ENCODE assay signal across 21 cellular contexts in the genomic region with DNA sequence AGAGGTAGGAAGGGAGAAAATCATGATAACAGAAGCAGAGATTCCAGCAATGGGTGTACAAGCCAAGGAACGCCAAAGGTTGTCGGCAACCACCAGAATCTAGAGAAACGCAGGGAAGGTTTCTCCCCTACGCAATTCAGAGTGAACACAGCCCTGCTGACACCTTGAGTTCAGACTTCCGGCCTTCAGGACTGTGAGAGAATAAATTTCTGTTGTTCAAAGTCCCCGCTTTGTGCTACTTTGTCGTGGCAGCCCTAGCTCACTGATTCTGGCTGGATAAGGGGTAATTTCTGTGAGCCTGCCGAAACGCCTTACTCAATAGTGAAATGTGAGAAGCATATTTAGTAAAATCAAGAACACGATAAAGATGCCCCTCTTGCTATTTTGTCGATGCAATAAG. TPM values are rescaled to one million over a fixed set of nuclear protein-coding genes. Genes with fewer than 3 reads are reported as not detected.
A peak's percentile ranks its signal among the peaks of the same experiment; 100 is the strongest.
DNase-seq lines count a peak whose midpoint lies in the region; ATAC-seq and TF ChIP-seq lines count a peak whose summit lies in the region.
"Had no signal": no experiment of that assay in that cellular context is flagged by ENCODE, and none has a peak within 500 bp of the region (broad histone marks: within the 10 kb centered on the region; RNA-seq: fewer than 3 reads in every experiment).

No MANE protein-coding gene starts in this region.

- peak; percentile 23 for DNase-seq in GM23338 (ENCODE audit: low spot score)
- peak; percentile 52 for DNase-seq in RPMI8226
- DNase-seq in sigmoid colon: peak; percentile 19
- no peak for DNase-seq in SJCRH30
- DNase-seq: C1 segment of cervical spinal cord; Calu3; CD4-positive, alpha-beta memory T cell; COR-L47; DMS53; DMS79 treated with DMSO at 0.1 percent for 48 hours; GF-D8; GOT3; HCEC 1CT had no signal

- 78 to 87% methylated on average over 11 of the region's 11 CpGs for WGBS in sigmoid colon, 2 donors

- H3K9me2 ChIP-seq in GM23338 (ENCODE audit: insufficient read depth): no peaks in the 10 kb centered on the region

- no peak overlapping the region for H3K4me3 Mint-ChIP-seq in GM23338
- no peak overlapping the region for H3K4me3 Mint-ChIP-seq in dendritic cell treated with granulocyte-macrophage colony-stimulating factor and Interleukin-4, amounts not matched to agents 40 ng/mL and 50 ng/mL, for 4 days

- TF ChIP-seq EP300 in sigmoid colon (IDR thresholded peaks at IDR 0.05): no peak

- H3K27me3 Mint-ChIP-seq in GM23338 (ENCODE audit: insufficient read depth, low read depth, poor library complexity): peaks cover under 1% of the 10 kb centered on the region
- H3K27me3 Mint-ChIP-seq in dendritic cell treated with granulocyte-macrophage colony-stimulating factor and Interleukin-4, amounts not matched to agents 40 ng/mL and 50 ng/mL, for 4 days: no peaks in the 10 kb centered on the region

- no peak for TF ChIP-seq POLR2A in sigmoid colon (IDR thresholded peaks at IDR 0.05)

- H3K4me1 ChIP-seq in GM23338 (ENCODE audit: insufficient read depth) (no peaks in the 10 kb centered on the region), sigmoid colon (no peaks in the 10 kb centered on the region), SJCRH30 (no peaks in the 10 kb centered on the region)

- no peaks in the 10 kb centered on the region for H3K79me2 ChIP-seq in GM23338 (replicated peaks; ENCODE audit: insufficient read depth)

- TF ChIP-seq CTCF in GM23338 (conservative IDR thresholded peaks at IDR 0.05; ENCODE audit: low read depth in 2 of 2) (no peak), sigmoid colon (IDR thresholded peaks at IDR 0.05) (no peak)

- no peaks in the 10 kb centered on the region for H3K36me3 Mint-ChIP-seq in GM23338 (ENCODE audit: low read depth)
- peaks cover 69% of the 10 kb centered on the region for H3K36me3 Mint-ChIP-seq in dendritic cell treated with granulocyte-macrophage colony-stimulating factor and Interleukin-4, amounts not matched to agents 40 ng/mL and 50 ng/mL, for 4 days (ENCODE audit: low read depth)
- H3K36me3 Mint-ChIP-seq: CD4-positive, alpha-beta memory T cell had no signal

- peaks cover 4% of the 10 kb centered on the region; the same call in 1 of the 3 replicates for H3K4me1 Mint-ChIP-seq in GM23338
- peaks cover 91% of the 10 kb centered on the region for H3K4me1 Mint-ChIP-seq in dendritic cell treated with granulocyte-macrophage colony-stimulating factor and Interleukin-4, amounts not matched to agents 40 ng/mL and 50 ng/mL, for 4 days (ENCODE audit: low read depth)

- H3K4me3 ChIP-seq in GM23338: no peak overlapping the region
- H3K4me3 ChIP-seq in sigmoid colon: no peak overlapping the region
- no peak overlapping the region for H3K4me3 ChIP-seq in SJCRH30

- H3K4me2 ChIP-seq in GM23338: no peak overlapping the region

- ATAC-seq in GM23338 (no peak), HG03097 (IDR thresholded peaks at IDR 0.05; ENCODE audit: low FRiP score, unreplicated experiment) (no peak), HG03159 (IDR thresholded peaks at IDR 0.05; ENCODE audit: unreplicated experiment) (no peak)

- H3K9me3 Mint-ChIP-seq in GM23338: no peaks in the 10 kb centered on the region; the same call in 2 of the 3 replicates
- no peaks in the 10 kb centered on the region for H3K9me3 Mint-ChIP-seq in dendritic cell treated with granulocyte-macrophage colony-stimulating factor and Interleukin-4, amounts not matched to agents 40 ng/mL and 50 ng/mL, for 4 days

- peaks cover 4% of the 10 kb centered on the region; the same call in 1 of the 2 replicates for H3K27me3 ChIP-seq in GM23338 (ENCODE audit: insufficient read depth)
- H3K27me3 ChIP-seq in sigmoid colon: peaks cover 0 to 6% (median 2%) of the 10 kb centered on the region in 3 donors
- H3K27me3 ChIP-seq in SJCRH30: no peaks in the 10 kb centered on the region; the same call in 1 of the 2 replicates

- H3K27ac ChIP-seq in GM23338 (ENCODE audit: low read depth): no peak overlapping the region
- no peak overlapping the region for H3K27ac ChIP-seq in sigmoid colon
- H3K27ac ChIP-seq in SJCRH30: no peak overlapping the region

- no peaks in the 10 kb centered on the region for H3F3A ChIP-seq in GM23338 (replicated peaks; ENCODE audit: low read depth)

- H4K20me1 ChIP-seq in GM23338 (replicated peaks; ENCODE audit: insufficient read depth): no peaks in the 10 kb centered on the region

- no peak overlapping the region for H3K27ac Mint-ChIP-seq in GM23338
- peak overlapping the region; percentile 87 for H3K27ac Mint-ChIP-seq in dendritic cell treated with granulocyte-macrophage colony-stimulating factor and Interleukin-4, amounts not matched to agents 40 ng/mL and 50 ng/mL, for 4 days
- H3K27ac Mint-ChIP-seq: CD4-positive, alpha-beta memory T cell had no signal

- peak overlapping the region; percentile 56; the same call in 1 of the 2 replicates for H2AFZ ChIP-seq in GM23338

- H3K36me3 ChIP-seq in GM23338 (ENCODE audit: insufficient read depth) (no peaks in the 10 kb centered on the region), sigmoid colon (no peaks in the 10 kb centered on the region), SJCRH30 (no peaks in the 10 kb centered on the region)

- H3K9me3 ChIP-seq in sigmoid colon (no peaks in the 10 kb centered on the region), SJCRH30 (replicated peaks) (no peaks in the 10 kb centered on the region)

- intact Hi-C loops in dendritic cell treated with granulocyte-macrophage colony-stimulating factor and Interleukin-4, amounts not matched to agents 40 ng/mL and 50 ng/mL, for 4 days (cut with micrococcal nuclease): no loop called here
- intact Hi-C loops in sigmoid colon (cut with DNase I): no loop called here

TF ChIP-seq in GM23338, 12 proteins besides CTCF, POLR2A, EP300 and RAD21 (continues in another document):
- TF ChIP-seq ZNF114 (CRISPR knock-in tag; IDR thresholded peaks at IDR 0.05) (no peak), STAT1 (IDR thresholded peaks at IDR 0.05; ENCODE audit: unreplicated experiment) (no peak), ZNF331 (CRISPR knock-in tag; IDR thresholded peaks at IDR 0.05; ENCODE audit: low read depth) (no peak), CREB1 (CRISPR knock-in tag; IDR thresholded peaks at IDR 0.05; ENCODE audit: low read depth) (no peak)
- TF ChIP-seq, protein P1, sequence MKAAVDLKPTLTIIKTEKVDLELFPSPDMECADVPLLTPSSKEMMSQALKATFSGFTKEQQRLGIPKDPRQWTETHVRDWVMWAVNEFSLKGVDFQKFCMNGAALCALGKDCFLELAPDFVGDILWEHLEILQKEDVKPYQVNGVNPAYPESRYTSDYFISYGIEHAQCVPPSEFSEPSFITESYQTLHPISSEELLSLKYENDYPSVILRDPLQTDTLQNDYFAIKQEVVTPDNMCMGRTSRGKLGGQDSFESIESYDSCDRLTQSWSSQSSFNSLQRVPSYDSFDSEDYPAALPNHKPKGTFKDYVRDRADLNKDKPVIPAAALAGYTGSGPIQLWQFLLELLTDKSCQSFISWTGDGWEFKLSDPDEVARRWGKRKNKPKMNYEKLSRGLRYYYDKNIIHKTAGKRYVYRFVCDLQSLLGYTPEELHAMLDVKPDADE (IDR thresholded peaks at IDR 0.05): no peak

RNA-seq across cellular contexts. Expression of a gene that starts 5.3 kb away (rescaled TPM):
- 0.23 and 0.52 TPM in 2 replicates for total RNA-seq in GM23338 (2014; rRNA removed; shearing (Covaris generic))
- 0.65 and 0.70 TPM in 2 replicates for polyA plus RNA-seq in GM23338 (2016; fragmentation: Nextera tagmentation; extraction: Ambion mirVana)
- 1 to 10 TPM; 1.4 to 3.6 (median 3.1) TPM for total RNA-seq in sigmoid colon
- polyA plus RNA-seq in sigmoid colon: under 1 TPM in 2 of 3 donors, not detected in 1; 0.45 to 0.46 TPM
- not detected in 2 replicates for total RNA-seq in SJCRH30 (2014; rRNA removed; shearing (Covaris generic))
- total RNA-seq: A172; A673; Calu3; CD4-positive, alpha-beta memory T cell; Daoy; G401 had no signal
- polyA plus RNA-seq: BJ; CD4-positive, alpha-beta memory T cell had no signal

RNA-seq across cellular contexts. Expression of a gene that starts 10.1 kb away (rescaled TPM):
- 0.35 TPM in 1 of 2 replicates, not detected in the other for total RNA-seq in GM23338 (2014; rRNA removed; shearing (Covaris generic))
- polyA plus RNA-seq in GM23338 (2016; fragmentation: Nextera tagmentation; extraction: Ambion mirVana): not detected in 2 replicates
- 1 to 10 TPM; 1.4 to 6.4 (median 5.6) TPM for total RNA-seq in sigmoid colon
- 10 to 100 TPM in 1 of 3 donors, 1 to 10 TPM in 2; 2.9 to 12.3 (median 3.6) TPM for polyA plus RNA-seq in sigmoid colon
- not detected in 2 replicates for total RNA-seq in SJCRH30 (2014; rRNA removed; shearing (Covaris generic))
- total RNA-seq: A172, A673, Calu3, Daoy, G401 had no signal
- polyA plus RNA-seq: BJ; CD4-positive, alpha-beta memory T cell had no signal

RNA-seq across cellular contexts. Expression of a gene that starts 25.8 kb away (rescaled TPM):
- total RNA-seq in GM23338 (2014; rRNA removed; shearing (Covaris generic)): not detected in 2 replicates
- polyA plus RNA-seq in GM23338 (2016; fragmentation: Nextera tagmentation; extraction: Ambion mirVana) (not detected in 2 replicates), sigmoid colon (under 1 TPM in 2 of 3 donors, not detected in 1; under 0.01 to 0.82 TPM)
- 1 to 10 TPM in 1 of 4 donors, not detected in 3; 1.4 TPM for total RNA-seq in sigmoid colon
- total RNA-seq in SJCRH30 (2014; rRNA removed; shearing (Covaris generic)): not detected in 2 replicates
- total RNA-seq: A673; Calu3; CD4-positive, alpha-beta memory T cell; Daoy; G401 had no signal
- polyA plus RNA-seq: BJ; CD4-positive, alpha-beta memory T cell had no signal

RNA-seq across cellular contexts. Expression of a gene that starts 35.3 kb away (rescaled TPM):
- not detected in 2 replicates for total RNA-seq in GM23338 (2014; rRNA removed; shearing (Covaris generic))
- polyA plus RNA-seq in GM23338 (2016; fragmentation: Nextera tagmentation; extraction: Ambion mirVana) (0.29 and 0.38 TPM in 2 replicates), sigmoid colon (10 to 100 TPM in 1 of 3 donors, under 1 TPM in 1, not detected in 1; 0.46 to 14.7 TPM)
- total RNA-seq in sigmoid colon: 1 to 10 TPM in 1 of 4 donors, under 1 TPM in 3; 0.27 to 2.5 (median 0.61) TPM
- not detected in 2 replicates for total RNA-seq in SJCRH30 (2014; rRNA removed; shearing (Covaris generic))
- total RNA-seq: A172; A673; Calu3; CD4-positive, alpha-beta memory T cell; Daoy; G401 had no signal
- polyA plus RNA-seq: BJ had no signal

RNA-seq across cellular contexts. Expression of a gene that starts 56.6 kb away (rescaled TPM):
- total RNA-seq in GM23338 (2014; rRNA removed; shearing (Covaris generic)): 78.3 and 83.8 TPM in 2 replicates
- polyA plus RNA-seq in GM23338 (2016; fragmentation: Nextera tagmentation; extraction: Ambion mirVana): 252 and 284 TPM in 2 replicates
- 10 to 100 TPM; 32.8 to 89.6 (median 50.5) TPM for total RNA-seq in sigmoid colon
- polyA plus RNA-seq in sigmoid colon: 10 to 100 TPM; 55.3 to 75.5 (median 55.9) TPM
- 18.5 and 25.1 TPM in 2 replicates for total RNA-seq in SJCRH30 (2014; rRNA removed; shearing (Covaris generic))

Comparison
In these comparisons a context has a peak if more than half of its experiments do, and no peak if none do; other contexts are left out.
1. DNase-seq: peak in GM23338 (single experiment), RPMI8226 (single experiment) and sigmoid colon (single experiment); none in SJCRH30 (0 of 2).